ENCODE assay signal across 10 cellular contexts in the genomic region with DNA sequence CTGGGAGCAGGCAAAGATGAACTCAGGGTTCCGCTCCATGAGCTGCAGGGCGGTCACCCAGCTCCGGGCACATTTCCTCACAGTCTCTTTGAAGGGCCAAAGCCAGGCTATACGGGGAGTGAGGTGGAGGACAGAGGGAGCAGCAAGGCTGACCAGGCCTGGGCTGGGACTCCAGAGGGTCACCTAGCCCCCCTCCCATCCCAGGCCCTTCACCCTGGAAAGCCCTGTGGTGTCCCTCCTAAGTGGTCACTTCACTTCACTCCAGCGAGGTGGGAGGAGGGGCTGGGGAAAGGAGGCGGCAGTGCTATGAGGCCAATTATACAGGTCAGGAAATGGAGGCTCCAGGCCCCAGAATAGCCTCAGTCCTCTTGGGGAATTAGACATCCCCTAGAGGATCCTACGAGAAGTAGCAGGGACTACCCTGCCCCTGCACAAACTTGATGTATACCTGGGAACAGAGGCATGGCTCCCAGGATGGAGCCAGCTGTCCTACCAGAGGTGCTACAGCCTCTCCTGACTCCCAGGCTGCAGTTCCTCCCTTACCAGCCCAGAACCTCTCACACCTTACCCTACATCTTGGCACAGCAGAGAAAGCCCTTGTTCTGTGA.
"Had no signal": no experiment of that assay in that cellular context is flagged by ENCODE, and none has a peak within 500 bp of the region (broad histone marks: within the 10 kb centered on the region; RNA-seq: fewer than 3 reads in every experiment).

No MANE protein-coding gene starts in this region.

- DNase-seq: activated B cell treated with CpG ODN at 0.5 μM for 24 hours; activated naive CD4-positive, alpha-beta T cell treated with Interleukin-2 at 50 U/mL for 16 hours; colonic mucosa; effector CD8-positive, alpha-beta T cell; retina; small intestine had no signal

- ATAC-seq: stimulated activated effector memory CD8-positive, alpha-beta T cell treated with anti-CD3 and anti-CD28 coated beads, Interleukin-12 subunit alpha, Interleukin-12 subunit beta, amount 100 ng/mL, for 72 hours had no signal

- H2AFZ ChIP-seq: hepatocyte had no signal

- H3K27ac Mint-ChIP-seq: activated B cell treated with CpG ODN at 0.5 μM for 24 hours; activated T-helper 1 cell treated with anti-CD3 and anti-CD28 coated beads, Interleukin-12 subunit alpha, Interleukin-12 subunit beta, Interleukin-2, Interleukin-4 antibody, amounts not matched to agents 30 ng/mL and 10 ng/mL and 1 ng/mL, durations not matched to agents 14 hours and 24 hours and 36 hours; stimulated activated effector memory CD8-positive, alpha-beta T cell treated with anti-CD3 and anti-CD28 coated beads, Interleukin-12 subunit alpha, Interleukin-12 subunit beta, amount 100 ng/mL, for 72 hours had no signal

- H3K27me3 Mint-ChIP-seq: activated B cell treated with CpG ODN at 0.5 μM for 24 hours had no signal

- H3K27ac ChIP-seq: colonic mucosa, hepatocyte, tibial nerve had no signal

- H3K4me3 Mint-ChIP-seq: activated B cell treated with CpG ODN at 0.5 μM for 24 hours; activated T-helper 1 cell treated with anti-CD3 and anti-CD28 coated beads, Interleukin-12 subunit alpha, Interleukin-12 subunit beta, Interleukin-2, Interleukin-4 antibody, amounts not matched to agents 30 ng/mL and 10 ng/mL and 1 ng/mL, durations not matched to agents 14 hours and 24 hours and 36 hours; stimulated activated effector memory CD8-positive, alpha-beta T cell treated with anti-CD3 and anti-CD28 coated beads, Interleukin-12 subunit alpha, Interleukin-12 subunit beta, amount 100 ng/mL, for 72 hours had no signal

- H3K4me3 ChIP-seq: colonic mucosa, hepatocyte, tibial nerve had no signal

- FAIRE-seq: small intestine had no signal

- H3K9me3 Mint-ChIP-seq: activated B cell treated with CpG ODN at 0.5 μM for 24 hours; activated T-helper 1 cell treated with anti-CD3 and anti-CD28 coated beads, Interleukin-12 subunit alpha, Interleukin-12 subunit beta, Interleukin-2, Interleukin-4 antibody, amounts not matched to agents 30 ng/mL and 10 ng/mL and 1 ng/mL, durations not matched to agents 14 hours and 24 hours and 36 hours; stimulated activated effector memory CD8-positive, alpha-beta T cell treated with anti-CD3 and anti-CD28 coated beads, Interleukin-12 subunit alpha, Interleukin-12 subunit beta, amount 100 ng/mL, for 72 hours had no signal

- H3K9me3 ChIP-seq: colonic mucosa, tibial nerve had no signal

- H3K27me3 ChIP-seq: colonic mucosa, hepatocyte, tibial nerve had no signal

- H3K4me2 ChIP-seq: hepatocyte had no signal

- H3K36me3 ChIP-seq: colonic mucosa had no signal
